1 cellular context compared by ENCODE assay signal in genomic region chr10:73730153-73730906, GRCh38.
TF ChIP-seq lines count a peak whose summit lies in the region.

No MANE protein-coding gene starts in this region.

TF ChIP-seq in HepG2, 621 proteins besides CTCF, POLR2A, EP300 and RAD21 (continued from another document and continues in another):
- TF ChIP-seq, protein P1, sequence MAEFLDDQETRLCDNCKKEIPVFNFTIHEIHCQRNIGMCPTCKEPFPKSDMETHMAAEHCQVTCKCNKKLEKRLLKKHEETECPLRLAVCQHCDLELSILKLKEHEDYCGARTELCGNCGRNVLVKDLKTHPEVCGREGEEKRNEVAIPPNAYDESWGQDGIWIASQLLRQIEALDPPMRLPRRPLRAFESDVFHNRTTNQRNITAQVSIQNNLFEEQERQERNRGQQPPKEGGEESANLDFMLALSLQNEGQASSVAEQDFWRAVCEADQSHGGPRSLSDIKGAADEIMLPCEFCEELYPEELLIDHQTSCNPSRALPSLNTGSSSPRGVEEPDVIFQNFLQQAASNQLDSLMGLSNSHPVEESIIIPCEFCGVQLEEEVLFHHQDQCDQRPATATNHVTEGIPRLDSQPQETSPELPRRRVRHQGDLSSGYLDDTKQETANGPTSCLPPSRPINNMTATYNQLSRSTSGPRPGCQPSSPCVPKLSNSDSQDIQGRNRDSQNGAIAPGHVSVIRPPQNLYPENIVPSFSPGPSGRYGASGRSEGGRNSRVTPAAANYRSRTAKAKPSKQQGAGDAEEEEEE (CRISPR knock-in tag; IDR thresholded peaks at IDR 0.05; ENCODE audit: borderline replicate concordance): no peak
- TF ChIP-seq ZNF552 (CRISPR knock-in tag; IDR thresholded peaks at IDR 0.05; ENCODE audit: borderline replicate concordance): 0 out of 2 replicates have a peak, but pooled peaks have one; percentile 61
- peak; percentile 95 for TF ChIP-seq HNF1B (CRISPR knock-in tag; IDR thresholded peaks at IDR 0.05)
- TF ChIP-seq SATB2 (CRISPR knock-in tag; IDR thresholded peaks at IDR 0.05): no peak
- no peak for TF ChIP-seq ZSCAN5A (CRISPR knock-in tag; IDR thresholded peaks at IDR 0.05; ENCODE audit: borderline replicate concordance)
- TF ChIP-seq SALL2 (CRISPR knock-in tag; IDR thresholded peaks at IDR 0.05): peak; percentile 76
- TF ChIP-seq ZNF335 (CRISPR knock-in tag; IDR thresholded peaks at IDR 0.05): peak; percentile 71; the same call in 1 of the 2 replicates
- TF ChIP-seq CBX1 (IDR thresholded peaks at IDR 0.05; ENCODE audit: low read depth): peak; percentile 69
- TF ChIP-seq, protein P2, sequence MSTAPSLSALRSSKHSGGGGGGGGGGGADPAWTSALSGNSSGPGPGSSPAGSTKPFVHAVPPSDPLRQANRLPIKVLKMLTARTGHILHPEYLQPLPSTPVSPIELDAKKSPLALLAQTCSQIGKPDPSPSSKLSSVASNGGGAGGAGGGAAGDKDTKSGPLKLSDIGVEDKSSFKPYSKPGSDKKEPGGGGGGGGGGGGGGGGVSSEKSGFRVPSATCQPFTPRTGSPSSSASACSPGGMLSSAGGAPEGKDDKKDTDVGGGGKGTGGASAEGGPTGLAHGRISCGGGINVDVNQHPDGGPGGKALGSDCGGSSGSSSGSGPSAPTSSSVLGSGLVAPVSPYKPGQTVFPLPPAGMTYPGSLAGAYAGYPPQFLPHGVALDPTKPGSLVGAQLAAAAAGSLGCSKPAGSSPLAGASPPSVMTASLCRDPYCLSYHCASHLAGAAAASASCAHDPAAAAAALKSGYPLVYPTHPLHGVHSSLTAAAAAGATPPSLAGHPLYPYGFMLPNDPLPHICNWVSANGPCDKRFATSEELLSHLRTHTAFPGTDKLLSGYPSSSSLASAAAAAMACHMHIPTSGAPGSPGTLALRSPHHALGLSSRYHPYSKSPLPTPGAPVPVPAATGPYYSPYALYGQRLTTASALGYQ (CRISPR knock-in tag; IDR thresholded peaks at IDR 0.05): no peak
- peak; percentile 79; the same call in 1 of the 2 replicates for TF ChIP-seq SNAI1 (CRISPR knock-in tag; IDR thresholded peaks at IDR 0.05; ENCODE audit: borderline replicate concordance)
- no peak for TF ChIP-seq PREB (CRISPR knock-in tag; IDR thresholded peaks at IDR 0.05)
- peak; percentile 91 for TF ChIP-seq TAF1 (CRISPR knock-in tag; IDR thresholded peaks at IDR 0.05)
- peak; percentile 56; the same call in 1 of the 2 replicates for TF ChIP-seq MYC (CRISPR knock-in tag; IDR thresholded peaks at IDR 0.05; ENCODE audit: borderline replicate concordance)
- TF ChIP-seq FOXA1 (IDR thresholded peaks at IDR 0.05): no peak
- TF ChIP-seq FOXA1 (CRISPR knock-in tag; IDR thresholded peaks at IDR 0.05): peak; percentile 62
- TF ChIP-seq GMEB2 (CRISPR knock-in tag; IDR thresholded peaks at IDR 0.05; ENCODE audit: low read depth): no peak
- no peak for TF ChIP-seq RFX3 (CRISPR knock-in tag; IDR thresholded peaks at IDR 0.05)
- 0 out of 2 replicates have a peak, but pooled peaks have one; percentile 68 for TF ChIP-seq POLR2AphosphoS2 (IDR thresholded peaks at IDR 0.05; ENCODE audit: low read depth, low read length)
- peak; percentile 63 for TF ChIP-seq TFDP2 (CRISPR knock-in tag; IDR thresholded peaks at IDR 0.05)
- 0 out of 2 replicates have a peak, but pooled peaks have one; percentile 40 for TF ChIP-seq FIP1L1 (IDR thresholded peaks at IDR 0.05; ENCODE audit: borderline replicate concordance, insufficient read depth, low read depth, low read length)
- TF ChIP-seq SOX5 (CRISPR knock-in tag; IDR thresholded peaks at IDR 0.05; ENCODE audit: borderline replicate concordance): peak; percentile 55
- peak; percentile 77 for TF ChIP-seq MIER3 (CRISPR knock-in tag; IDR thresholded peaks at IDR 0.05; ENCODE audit: borderline replicate concordance)
- TF ChIP-seq AHDC1 (CRISPR knock-in tag; IDR thresholded peaks at IDR 0.05; ENCODE audit: borderline replicate concordance): no peak
- TF ChIP-seq MED13 (CRISPR knock-in tag; IDR thresholded peaks at IDR 0.05): peak; percentile 65; the same call in 1 of the 2 replicates
- TF ChIP-seq ZFYVE20 (CRISPR knock-in tag; IDR thresholded peaks at IDR 0.05; ENCODE audit: borderline replicate concordance, low read depth): no peak
- no peak for TF ChIP-seq MAFF (IDR thresholded peaks at IDR 0.05; ENCODE audit: low read depth, low read length)
- TF ChIP-seq MXI1 (IDR thresholded peaks at IDR 0.05; ENCODE audit: borderline replicate concordance, low read depth, low read length): peak; percentile 60; the same call in 1 of the 3 replicates
- no peak for TF ChIP-seq ZNF564 (CRISPR knock-in tag; IDR thresholded peaks at IDR 0.05)
- no peak for TF ChIP-seq ZNF432 (CRISPR knock-in tag; IDR thresholded peaks at IDR 0.05; ENCODE audit: borderline replicate concordance)
- TF ChIP-seq BHLHE40 (IDR thresholded peaks at IDR 0.05; ENCODE audit: low read length): no peak
- TF ChIP-seq MAX (IDR thresholded peaks at IDR 0.05): no peak; the same call in 1 of the 2 replicates
- TF ChIP-seq, protein P3, sequence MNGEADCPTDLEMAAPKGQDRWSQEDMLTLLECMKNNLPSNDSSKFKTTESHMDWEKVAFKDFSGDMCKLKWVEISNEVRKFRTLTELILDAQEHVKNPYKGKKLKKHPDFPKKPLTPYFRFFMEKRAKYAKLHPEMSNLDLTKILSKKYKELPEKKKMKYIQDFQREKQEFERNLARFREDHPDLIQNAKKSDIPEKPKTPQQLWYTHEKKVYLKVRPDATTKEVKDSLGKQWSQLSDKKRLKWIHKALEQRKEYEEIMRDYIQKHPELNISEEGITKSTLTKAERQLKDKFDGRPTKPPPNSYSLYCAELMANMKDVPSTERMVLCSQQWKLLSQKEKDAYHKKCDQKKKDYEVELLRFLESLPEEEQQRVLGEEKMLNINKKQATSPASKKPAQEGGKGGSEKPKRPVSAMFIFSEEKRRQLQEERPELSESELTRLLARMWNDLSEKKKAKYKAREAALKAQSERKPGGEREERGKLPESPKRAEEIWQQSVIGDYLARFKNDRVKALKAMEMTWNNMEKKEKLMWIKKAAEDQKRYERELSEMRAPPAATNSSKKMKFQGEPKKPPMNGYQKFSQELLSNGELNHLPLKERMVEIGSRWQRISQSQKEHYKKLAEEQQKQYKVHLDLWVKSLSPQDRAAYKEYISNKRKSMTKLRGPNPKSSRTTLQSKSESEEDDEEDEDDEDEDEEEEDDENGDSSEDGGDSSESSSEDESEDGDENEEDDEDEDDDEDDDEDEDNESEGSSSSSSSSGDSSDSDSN (CRISPR knock-in tag; IDR thresholded peaks at IDR 0.05): peak; percentile 86
- TF ChIP-seq, protein P4, sequence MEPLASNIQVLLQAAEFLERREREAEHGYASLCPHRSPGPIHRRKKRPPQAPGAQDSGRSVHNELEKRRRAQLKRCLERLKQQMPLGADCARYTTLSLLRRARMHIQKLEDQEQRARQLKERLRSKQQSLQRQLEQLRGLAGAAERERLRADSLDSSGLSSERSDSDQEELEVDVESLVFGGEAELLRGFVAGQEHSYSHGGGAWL (CRISPR knock-in tag; IDR thresholded peaks at IDR 0.05): peak; percentile 58; the same call in 1 of the 2 replicates
- peak; percentile 84 for TF ChIP-seq HIVEP1 (CRISPR knock-in tag; IDR thresholded peaks at IDR 0.05)
- TF ChIP-seq ZNF225 (CRISPR knock-in tag; IDR thresholded peaks at IDR 0.05): peak; percentile 77; the same call in 1 of the 2 replicates
- TF ChIP-seq HOXA5 (CRISPR knock-in tag; IDR thresholded peaks at IDR 0.05): peak; percentile 61; the same call in 1 of the 2 replicates
- TF ChIP-seq SETDB1 (CRISPR knock-in tag; IDR thresholded peaks at IDR 0.05; ENCODE audit: borderline replicate concordance): no peak
- TF ChIP-seq CHCHD3 (CRISPR knock-in tag; IDR thresholded peaks at IDR 0.05): no peak
- TF ChIP-seq ZFP82 (CRISPR knock-in tag; IDR thresholded peaks at IDR 0.05; ENCODE audit: borderline replicate concordance): peak; percentile 59; the same call in 1 of the 2 replicates
- peak; percentile 65 for TF ChIP-seq CREB1 (IDR thresholded peaks at IDR 0.05)
- TF ChIP-seq CREB1 (CRISPR knock-in tag; IDR thresholded peaks at IDR 0.05): peak; percentile 88
- TF ChIP-seq ZNF747 (CRISPR knock-in tag; IDR thresholded peaks at IDR 0.05; ENCODE audit: borderline replicate concordance): peak; percentile 66; the same call in 1 of the 2 replicates
- TF ChIP-seq HOXA3 (CRISPR knock-in tag; IDR thresholded peaks at IDR 0.05): peak; percentile 87
